ENCODE assay signal across 8 cellular contexts in genomic region chr7:116524609-116525297, GRCh38.
DNase-seq lines count a peak whose midpoint lies in the region; ATAC-seq and TF ChIP-seq lines count a peak whose summit lies in the region.

A gene with protein sequence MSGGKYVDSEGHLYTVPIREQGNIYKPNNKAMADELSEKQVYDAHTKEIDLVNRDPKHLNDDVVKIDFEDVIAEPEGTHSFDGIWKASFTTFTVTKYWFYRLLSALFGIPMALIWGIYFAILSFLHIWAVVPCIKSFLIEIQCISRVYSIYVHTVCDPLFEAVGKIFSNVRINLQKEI (plus strand): TSS chr7:116525036. CDS start chr7:116525063, 27 bp downstream.

- DNase-seq in ELR (ENCODE audit: low read depth) (peak; percentile 96), HS-5 (ENCODE audit: low read depth) (peak; percentile 89), kidney tubule cell (ENCODE audit: low spot score) (peak; percentile 97), smooth muscle cell of the brain vasculature (ENCODE audit: low read depth, low spot score) (peak; percentile 90), COLO829 (ENCODE audit: low spot score) (no peak)

- peak within 1 kb of the TSS; percentile 86 for H3K4me3 Mint-ChIP-seq in dendritic cell treated with granulocyte-macrophage colony-stimulating factor and Interleukin-4, amounts not matched to agents 40 ng/mL and 50 ng/mL, for 4 days

- intact Hi-C loops in dendritic cell treated with granulocyte-macrophage colony-stimulating factor and Interleukin-4, amounts not matched to agents 40 ng/mL and 50 ng/mL, for 4 days (cut with micrococcal nuclease), result loop anchor here (10.0 kb wide), 1 partner anchor 350 kb away; no protein-coding TSS in a partner anchor

- peaks cover 63% of the 10 kb centered on the region for H3K27me3 Mint-ChIP-seq in dendritic cell treated with granulocyte-macrophage colony-stimulating factor and Interleukin-4, amounts not matched to agents 40 ng/mL and 50 ng/mL, for 4 days

- H3K9me3 Mint-ChIP-seq in dendritic cell treated with granulocyte-macrophage colony-stimulating factor and Interleukin-4, amounts not matched to agents 40 ng/mL and 50 ng/mL, for 4 days, result no peaks in the 10 kb centered on the region

- TF ChIP-seq CTCF in WI38 (IDR thresholded peaks at IDR 0.05; ENCODE audit: low read depth, low read length), result 0 out of 2 replicates have a peak, but pooled peaks have one; percentile 4

- ATAC-seq in HG03565 (IDR thresholded peaks at IDR 0.05; ENCODE audit: unreplicated experiment), result no peak

- peaks cover 23% of the 10 kb centered on the region for H3K4me1 Mint-ChIP-seq in dendritic cell treated with granulocyte-macrophage colony-stimulating factor and Interleukin-4, amounts not matched to agents 40 ng/mL and 50 ng/mL, for 4 days (ENCODE audit: low read depth)

- H3K36me3 Mint-ChIP-seq in dendritic cell treated with granulocyte-macrophage colony-stimulating factor and Interleukin-4, amounts not matched to agents 40 ng/mL and 50 ng/mL, for 4 days (ENCODE audit: low read depth), result no peaks in the 10 kb centered on the region

- no peak within 1 kb of the TSS for H3K27ac Mint-ChIP-seq in dendritic cell treated with granulocyte-macrophage colony-stimulating factor and Interleukin-4, amounts not matched to agents 40 ng/mL and 50 ng/mL, for 4 days

- H3K4me3 ChIP-seq in WI38 (ENCODE audit: low read depth, low read length), result peak within 1 kb of the TSS; percentile 94
